In the genomic region with DNA sequence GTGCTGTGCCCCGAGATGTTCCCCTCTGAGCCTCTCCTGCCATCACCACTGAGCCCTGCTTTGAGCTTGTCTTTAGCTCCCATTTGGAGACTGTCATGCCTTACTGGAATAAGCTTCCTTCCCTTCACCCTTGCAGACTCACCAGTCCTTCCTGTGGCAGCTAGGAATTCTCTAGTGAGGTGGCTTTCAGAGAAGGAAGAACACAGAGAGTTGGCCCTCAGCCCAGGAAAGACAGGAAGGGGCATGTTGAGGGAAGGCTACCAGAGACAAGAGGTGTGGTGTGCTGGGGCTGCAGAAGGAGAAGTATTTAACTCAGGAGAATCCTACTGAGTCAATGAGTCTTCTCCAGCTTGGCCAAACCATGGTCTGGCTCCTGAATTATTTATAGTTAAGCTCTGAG, we compare ENCODE assay signal across 13 cellular contexts.
DNase-seq lines count a peak whose midpoint lies in the region; ATAC-seq and FAIRE-seq lines count a peak whose summit lies in the region.
"Had no signal": no experiment of that assay in that cellular context is flagged by ENCODE, and none has a peak within 500 bp of the region (broad histone marks: within the 10 kb centered on the region; RNA-seq: fewer than 3 reads in every experiment).

No MANE protein-coding gene starts in this region.

- peaks cover 27% of the 10 kb centered on the region for H3K4me1 ChIP-seq in adipocyte (ENCODE audit: control insufficient read depth, insufficient read depth, low read length)
- no peaks in the 10 kb centered on the region for H3K4me1 ChIP-seq in CD4-positive, alpha-beta memory T cell (ENCODE audit: insufficient read depth, low read length)
- H3K4me1 ChIP-seq: Caco-2 had no signal

- no peaks in the 10 kb centered on the region for H3K9me3 ChIP-seq in adipocyte (ENCODE audit: control insufficient read depth, low read length)
- no peaks in the 10 kb centered on the region for H3K9me3 ChIP-seq in CD4-positive, alpha-beta memory T cell (ENCODE audit: control insufficient read depth in 1 of 2, low read length in 2 of 2)
- H3K9me3 ChIP-seq: ascending aorta, Caco-2 had no signal

- intact Hi-C loops in left colon (cut with DNase I, micrococcal nuclease) = no loop called here
- intact Hi-C loops in CD4-positive, alpha-beta memory T cell (cut with micrococcal nuclease) = no loop called here

- POLR2A ChIA-PET in CD4-positive, alpha-beta memory T cell (lab: Charles Lee; ENCODE audit: partially characterized antibody) = no interaction called here

- H3K36me3 ChIP-seq in adipocyte (ENCODE audit: control insufficient read depth, insufficient read depth, low read length, severe bottlenecking) = peaks cover 48% of the 10 kb centered on the region
- no peaks in the 10 kb centered on the region for H3K36me3 ChIP-seq in CD4-positive, alpha-beta memory T cell (ENCODE audit: insufficient read depth, low read length)

- no peak overlapping the region for H3K4me3 ChIP-seq in adipocyte (ENCODE audit: low read length)
- H3K4me3 ChIP-seq in CD4-positive, alpha-beta memory T cell (ENCODE audit: low read length in 2 of 2) = no peak overlapping the region
- H3K4me3 ChIP-seq: ascending aorta had no signal

- H3K36me3 Mint-ChIP-seq in CD4-positive, alpha-beta memory T cell = no peaks in the 10 kb centered on the region

- H3K27ac Mint-ChIP-seq in CD4-positive, alpha-beta memory T cell = no peak overlapping the region

- peak; percentile 75 for DNase-seq in DMS153 (lab: John Stamatoyannopoulos, UW)
- peak; percentile 40 for DNase-seq in LoVo (ENCODE audit: low spot score)
- peak; percentile 28 for DNase-seq in adipocyte (ENCODE audit: low read depth)
- DNase-seq in left colon = peak in 1 of 2 donors; percentile 29
- no peak for DNase-seq in CD4-positive, alpha-beta memory T cell
- DNase-seq in GM19239 (ENCODE audit: insufficient read length, low spot score) = no peak
- no peak for DNase-seq in NCI-H1048 (lab: John Stamatoyannopoulos, UW)
- DNase-seq: activated CD8-positive, alpha-beta memory T cell treated with anti-CD3 and anti-CD28 coated beads for 24 hours; Caco-2; Right ventricle myocardium superior had no signal

- CTCF ChIA-PET in CD4-positive, alpha-beta memory T cell (lab: Charles Lee; ENCODE audit: partially characterized antibody) = interaction anchor here (1.9 to 19.5 kb wide), 4 partner anchors 10 to 302 kb away, joined by 5 to 123 read pairs (median 10); no protein-coding TSS in a partner anchor

- H3K9ac ChIP-seq in adipocyte (ENCODE audit: low read length) = no peak overlapping the region

- H3K4me1 Mint-ChIP-seq in CD4-positive, alpha-beta memory T cell = peaks cover 0 to 5% (median 0%) of the 10 kb centered on the region in 4 donors

- H3K9me3 Mint-ChIP-seq in CD4-positive, alpha-beta memory T cell = no peaks in the 10 kb centered on the region
- H3K9me3 Mint-ChIP-seq: type B pancreatic cell had no signal

- no peak overlapping the region for H3K27ac ChIP-seq in CD4-positive, alpha-beta memory T cell (ENCODE audit: low read depth, low read length)
- H3K27ac ChIP-seq: ascending aorta had no signal

- H3K4me3 Mint-ChIP-seq in CD4-positive, alpha-beta memory T cell = no peak overlapping the region
- H3K4me3 Mint-ChIP-seq: type B pancreatic cell had no signal

- H3K27me3 Mint-ChIP-seq in CD4-positive, alpha-beta memory T cell = no peaks in the 10 kb centered on the region
- H3K27me3 Mint-ChIP-seq: type B pancreatic cell had no signal

- FAIRE-seq in GM19239 (lab: Jason Lieb, UNC) = no peak

- ATAC-seq in left colon = peak; percentile 85
- ATAC-seq in GM19328 (IDR thresholded peaks at IDR 0.05; ENCODE audit: unreplicated experiment) = no peak

- H3K27me3 ChIP-seq in adipocyte (replicated peaks; ENCODE audit: control insufficient read depth, insufficient read depth, low read length) = no peaks in the 10 kb centered on the region
- no peaks in the 10 kb centered on the region for H3K27me3 ChIP-seq in CD4-positive, alpha-beta memory T cell (ENCODE audit: insufficient read depth, low read length)
- H3K27me3 ChIP-seq: ascending aorta had no signal

Comparison
In these comparisons a context has a peak if more than half of its experiments do, and no peak if none do; other contexts are left out.
1. DNase-seq: peak in DMS153 (single experiment), LoVo (single experiment) and adipocyte (single experiment); none in CD4-positive, alpha-beta memory T cell (0 of 5), GM19239 (single experiment) and NCI-H1048 (single experiment).